ENCODE assay signal across 8 cellular contexts in the genomic region with DNA sequence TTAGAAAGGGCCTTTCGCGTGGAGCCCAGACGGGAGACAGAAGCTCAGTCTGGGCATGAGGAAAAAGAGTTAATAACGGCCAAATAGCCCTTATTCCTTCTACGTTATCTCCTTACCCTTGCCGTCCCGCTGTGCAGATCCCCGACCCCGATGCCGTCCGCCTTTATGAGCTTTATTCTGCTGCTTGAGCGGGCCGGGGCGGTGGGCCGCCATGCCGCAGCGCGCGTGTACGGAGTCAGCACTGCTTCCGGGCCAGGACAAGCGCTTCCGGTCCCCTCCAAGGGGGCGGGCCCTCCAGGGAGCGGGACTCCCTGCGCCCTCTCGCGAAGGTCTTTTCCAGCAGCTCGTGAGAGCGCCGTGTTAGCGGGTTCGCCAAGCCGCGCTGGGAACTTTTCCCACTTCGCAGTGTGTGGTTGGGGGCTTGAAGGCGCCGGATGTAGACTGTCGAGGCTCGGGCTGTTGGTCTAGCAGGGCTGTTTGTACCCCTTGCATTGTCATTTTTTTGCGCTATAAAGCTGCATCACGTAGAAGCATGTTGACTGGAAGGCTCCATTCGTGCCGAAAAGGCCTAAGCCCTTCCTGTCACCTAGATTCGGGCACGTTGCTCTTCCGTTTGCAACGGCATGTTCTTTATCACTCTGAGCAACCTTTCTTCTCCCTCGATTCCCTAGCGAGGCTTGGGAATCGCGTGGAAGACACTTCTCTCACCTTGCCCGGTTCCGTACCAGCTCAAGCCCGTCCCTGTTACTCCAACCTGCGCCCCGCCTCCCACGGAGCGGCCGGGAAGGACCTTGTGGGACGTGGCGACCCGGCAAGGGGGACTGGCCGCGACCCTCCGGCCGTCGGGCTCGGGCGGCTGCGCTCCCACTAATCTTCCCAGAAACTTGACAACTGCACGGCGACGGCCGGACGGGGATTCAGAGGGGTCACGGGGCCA. TPM values are rescaled to one million over a fixed set of nuclear protein-coding genes. Genes with fewer than 3 reads are reported as not detected.
DNase-seq lines count a peak whose midpoint lies in the region; ATAC-seq and TF ChIP-seq lines count a peak whose summit lies in the region.

A gene (minus strand): TSS at position 243 of the 937 bp plus-strand sequence. CDS start 30 bp downstream, at position 213.

- H3K4me3 ChIP-seq in BLaER1 (peak within 1 kb of the TSS; percentile 89), right lobe of liver (peak within 1 kb of the TSS; percentile 47 to 98 (median 87))

- intact Hi-C loops in right lobe of liver (cut with DNase I): no loop called here

- peaks cover 53% of the 10 kb centered on the region for H3K36me3 ChIP-seq in BLaER1
- H3K36me3 ChIP-seq in right lobe of liver: peaks cover 4 to 36% (median 19%) of the 10 kb centered on the region in 4 donors

- H3K27me3 ChIP-seq in BLaER1 (no peaks in the 10 kb centered on the region), right lobe of liver (no peaks in the 10 kb centered on the region)

- DNase-seq in NCI-H748 (lab: John Stamatoyannopoulos, UW; ENCODE audit: unreplicated experiment) (peak; percentile 95), dermis microvascular lymphatic vessel endothelial cell (ENCODE audit: low read depth in 2 of 2) (peak; percentile 75 to 92), right lobe of liver (peak; percentile 92 to 94 (median 93))
- peak; percentile 90 to 93 for DNase-seq in activated CD4-positive, alpha-beta T cell treated with anti-CD3 and anti-CD28 coated beads, Interleukin-2, amount 50 U/mL, for 48 hours
- DNase-seq in stimulated activated CD4-positive, alpha-beta T cell treated with anti-CD3 and anti-CD28 coated beads, Interleukin-4, amount 100 ng/mL, for 4 hours: peak; percentile 87 to 90

- peak; percentile 68 for ATAC-seq in HG03442 (IDR thresholded peaks at IDR 0.05; ENCODE audit: unreplicated experiment)
- peak; percentile 95 to 97 (median 97) for ATAC-seq in right lobe of liver

- H3K9ac ChIP-seq in BLaER1: peak within 1 kb of the TSS; percentile 94

- peak within 1 kb of the TSS; percentile 83 for H3K27ac ChIP-seq in BLaER1
- H3K27ac ChIP-seq in right lobe of liver: peak within 1 kb of the TSS; percentile 39 to 65 (median 52)

- H3K9me3 ChIP-seq in BLaER1 (no peaks in the 10 kb centered on the region), right lobe of liver (no peaks in the 10 kb centered on the region)

- peaks cover 61% of the 10 kb centered on the region for H4K20me1 ChIP-seq in BLaER1

- TF ChIP-seq POLR2A in GM19193 (IDR thresholded peaks at IDR 0.05; ENCODE audit: extremely low read depth, insufficient read depth, insufficient read length) (peak; percentile 86), right lobe of liver (IDR thresholded peaks at IDR 0.05) (peak; percentile 86)

- H3K4me2 ChIP-seq in BLaER1: peak within 1 kb of the TSS; percentile 100

- H3K4me1 ChIP-seq in BLaER1 (peaks cover 36% of the 10 kb centered on the region), right lobe of liver (peaks cover 0 to 10% (median 5%) of the 10 kb centered on the region in 4 donors)

- TF ChIP-seq CTCF in right lobe of liver (IDR thresholded peaks at IDR 0.05): peak in 3 of 4 donors; percentile 16 to 36 (median 24)

- WGBS in right lobe of liver (ENCODE audit: insufficient coverage, low coverage, low lambda C conversion rate, missing lambda C conversion rate): under 1% methylated on average over 34 of the region's 77 CpGs

RNA-seq across cellular contexts. Expression of the gene that starts here (rescaled TPM):
- total RNA-seq in dermis microvascular lymphatic vessel endothelial cell: 33.4 and 34.4 TPM in 2 replicates
- 10 to 100 TPM in 5 of 6 experiments, 1 to 10 TPM in 1; 9.7 to 26.2 (median 13.1) TPM for total RNA-seq in right lobe of liver

Comparison
In these comparisons a context has a peak if more than half of its experiments do, and no peak if none do; other contexts are left out.
1. Peak in every context shown above with its lines: DNase-seq, ATAC-seq, H3K4me3 ChIP-seq and H3K27ac ChIP-seq.